Comparison of ENCODE assay signal across 31 cellular contexts in genomic region chr1:84835169-84835568, GRCh38. TPM values are rescaled to one million over a fixed set of nuclear protein-coding genes. Genes with fewer than 3 reads are reported as not detected.
DNase-seq lines count a peak whose midpoint lies in the region; ATAC-seq and TF ChIP-seq lines count a peak whose summit lies in the region.
"Had no signal": no experiment of that assay in that cellular context is flagged by ENCODE, and none has a peak within 500 bp of the region (broad histone marks: within the 10 kb centered on the region; RNA-seq: fewer than 3 reads in every experiment).

No MANE protein-coding gene starts in this region.

- no peak for TF ChIP-seq POLR2A in suprapubic skin (IDR thresholded peaks at IDR 0.05)
- TF ChIP-seq POLR2A in testis (IDR thresholded peaks at IDR 0.05) = no peak

- H3K9me3 ChIP-seq in RWPE2 (ENCODE audit: severe bottlenecking) (no peaks in the 10 kb centered on the region), suprapubic skin (no peaks in the 10 kb centered on the region), upper lobe of right lung (no peaks in the 10 kb centered on the region), testis (no peaks in the 10 kb centered on the region)
- H3K9me3 ChIP-seq: gastroesophageal sphincter, right lobe of liver had no signal

- H3K4me1 ChIP-seq in RWPE2 (ENCODE audit: insufficient read depth, poor library complexity, severe bottlenecking) = peaks cover 39% of the 10 kb centered on the region
- H3K4me1 ChIP-seq in suprapubic skin = peaks cover 7% of the 10 kb centered on the region
- no peaks in the 10 kb centered on the region for H3K4me1 ChIP-seq in upper lobe of right lung
- H3K4me1 ChIP-seq in testis = no peaks in the 10 kb centered on the region
- H3K4me1 ChIP-seq: gastroesophageal sphincter, neural progenitor cell had no signal

- TF ChIP-seq CTCF in RWPE2 (IDR thresholded peaks at IDR 0.05; ENCODE audit: poor library complexity, severe bottlenecking) = no peak
- no peak for TF ChIP-seq CTCF in epithelial cell of esophagus (IDR thresholded peaks at IDR 0.05; ENCODE audit: insufficient read depth, low read depth, low read length, missing control alignments)
- TF ChIP-seq CTCF in suprapubic skin (IDR thresholded peaks at IDR 0.05) = no peak
- no peak for TF ChIP-seq CTCF in upper lobe of right lung (IDR thresholded peaks at IDR 0.05)
- TF ChIP-seq CTCF in testis (IDR thresholded peaks at IDR 0.05) = no peak

- WGBS in suprapubic skin = 58% methylated on average over 7 of the region's 7 CpGs
- 87 to 92% methylated on average over 7 of the region's 7 CpGs for WGBS in testis, 2 donors

- H3K27me3 ChIP-seq in RWPE2 (ENCODE audit: insufficient read depth, poor library complexity, severe bottlenecking) (no peaks in the 10 kb centered on the region), suprapubic skin (no peaks in the 10 kb centered on the region), upper lobe of right lung (no peaks in the 10 kb centered on the region), testis (no peaks in the 10 kb centered on the region)
- H3K27me3 ChIP-seq: cardiac muscle cell, hepatocyte, neural progenitor cell, right lobe of liver had no signal

- H3K36me3 ChIP-seq in RWPE2 (ENCODE audit: low read depth) (peaks cover 4% of the 10 kb centered on the region; the same call in 1 of the 2 replicates), suprapubic skin (no peaks in the 10 kb centered on the region), upper lobe of right lung (no peaks in the 10 kb centered on the region), testis (ENCODE audit: low read depth, missing control alignments) (no peaks in the 10 kb centered on the region)
- H3K36me3 ChIP-seq: cardiac muscle cell, gastroesophageal sphincter, neural progenitor cell, right lobe of liver, WERI-Rb-1 had no signal

- DNase-seq in DMS53 (lab: John Stamatoyannopoulos, UW) (peak; percentile 35), DMS53 treated with DMSO at 0.1 percent for 48 hours (lab: John Stamatoyannopoulos, UW; ENCODE audit: unreplicated experiment) (no peak), RWPE2 (ENCODE audit: low spot score) (no peak), epithelial cell of esophagus (ENCODE audit: low read depth) (peak; percentile 93), suprapubic skin (ENCODE audit: low spot score in 2 of 2) (no peak), upper lobe of right lung (no peak), AG08395 (ENCODE audit: low spot score) (no peak), testis (no peak)
- DNase-seq: 8988T; activated CD4-positive, alpha-beta T cell treated with anti-CD3 and anti-CD28 coated beads for 48 hours; activated naive CD4-positive, alpha-beta T cell; activated T-cell treated with anti-CD3 and anti-CD28 coated beads, Interleukin-2, amount 50 U/mL, for 24 hours; amniotic stem cell; effector memory CD4-positive, alpha-beta T cell; immature natural killer cell; NCI-H1417; NCI-H82; posterior cingulate gyrus; right lobe of liver; stimulated activated CD4-positive, alpha-beta T cell treated with anti-CD3 and anti-CD28 coated beads, Interleukin-12 subunit alpha, Interleukin-12 subunit beta, amount 100 ng/mL, for 4 hours; stimulated activated CD4-positive, alpha-beta T cell treated with anti-CD3 and anti-CD28 coated beads, Interleukin-4, amount 100 ng/mL, for 24 hours; substantia nigra; WERI-Rb-1 had no signal

- intact Hi-C loops in upper lobe of right lung (cut with DNase I) = no loop called here
- intact Hi-C loops in testis (cut with DNase I; ENCODE audit: low total_unique reads) = no loop called here

- H3K4me3 ChIP-seq in RWPE2 (ENCODE audit: severe bottlenecking) = no peak overlapping the region
- H3K4me3 ChIP-seq in epithelial cell of esophagus (ENCODE audit: low read length) = no peak overlapping the region
- no peak overlapping the region for H3K4me3 ChIP-seq in suprapubic skin
- no peak overlapping the region for H3K4me3 ChIP-seq in upper lobe of right lung
- no peak overlapping the region for H3K4me3 ChIP-seq in testis
- H3K4me3 ChIP-seq: cardiac muscle cell, coronary artery, gastroesophageal sphincter, GM23338, hepatocyte, neural progenitor cell, right lobe of liver had no signal

- H3K27ac ChIP-seq in RWPE2 (ENCODE audit: poor library complexity, severe bottlenecking) (peak overlapping the region; percentile 87), suprapubic skin (peak overlapping the region; percentile 17), upper lobe of right lung (no peak overlapping the region), testis (no peak overlapping the region)
- H3K27ac ChIP-seq: cardiac muscle cell, coronary artery, gastroesophageal sphincter, hepatocyte, neural progenitor cell, right lobe of liver, WERI-Rb-1 had no signal

- ATAC-seq in RWPE2 (ENCODE audit: low read depth) (peak; percentile 26; the same call in 2 of the 3 replicates), upper lobe of right lung (no peak)
- ATAC-seq: gastroesophageal sphincter, GM23338, Right ventricle myocardium inferior had no signal

- no peak for TF ChIP-seq EP300 in suprapubic skin (IDR thresholded peaks at IDR 0.05)

RNA-seq across cellular contexts. Expression of gene LPAR3, which starts 57.8 kb away (rescaled TPM):
- total RNA-seq in suprapubic skin = 10 to 100 TPM; 13.9 to 25.1 (median 17.7) TPM
- total RNA-seq in upper lobe of right lung = 3.6 TPM
- 10 to 100 TPM; 65.9 to 73.8 TPM for total RNA-seq in testis
- polyA plus RNA-seq in testis (ENCODE audit: insufficient read depth, low read depth, low replicate concordance) = 23.3 TPM
- polyA plus RNA-seq: IgD-negative memory B cell had no signal

Comparison
In these comparisons a context has a peak if more than half of its experiments do, and no peak if none do; other contexts are left out.
1. DNase-seq: peak in DMS53 (single experiment) and epithelial cell of esophagus (single experiment); none in DMS53 treated with DMSO at 0.1 percent for 48 hours (single experiment), RWPE2 (single experiment), suprapubic skin (0 of 2), upper lobe of right lung (single experiment), AG08395 (single experiment) and testis (single experiment).
2. H3K27ac ChIP-seq: peak in RWPE2 (single experiment) and suprapubic skin (single experiment); none in upper lobe of right lung (single experiment) and testis (0 of 2).